Comparison of ENCODE assay signal across 13 cellular contexts in genomic region chr7:132328760-132329159, GRCh38.
DNase-seq lines count a peak whose midpoint lies in the region; ATAC-seq, FAIRE-seq and TF ChIP-seq lines count a peak whose summit lies in the region.
"Had no signal": no experiment of that assay in that cellular context is flagged by ENCODE, and none has a peak within 500 bp of the region (broad histone marks: within the 10 kb centered on the region; RNA-seq: fewer than 3 reads in every experiment).

No MANE protein-coding gene starts in this region.

- no peaks in the 10 kb centered on the region for H3K27me3 ChIP-seq in cardiac muscle cell
- H3K27me3 ChIP-seq in right cardiac atrium (ENCODE audit: control insufficient read depth, insufficient read depth): no peaks in the 10 kb centered on the region
- H3K27me3 ChIP-seq in Karpas-422 (ENCODE audit: low read length): no peaks in the 10 kb centered on the region
- peaks cover 10 to 44% of the 10 kb centered on the region in 2 experiments for H3K27me3 ChIP-seq in K562 (ENCODE audit: control insufficient read depth in 2 of 2, insufficient read depth in 2 of 2, low read length in 2 of 2)
- H3K27me3 ChIP-seq: BLaER1 treated with 17β-estradiol and CSF1 and Interleukin-3, amounts not matched to agents 10 nM and 100 nM had no signal

- FAIRE-seq in K562 (lab: Jason Lieb, UNC): no peak
- FAIRE-seq: GM12878, H1 had no signal

- peaks cover 34% of the 10 kb centered on the region for H3K4me1 ChIP-seq in cardiac muscle cell (ENCODE audit: low read depth)
- peaks cover 13% of the 10 kb centered on the region for H3K4me1 ChIP-seq in right cardiac atrium (ENCODE audit: control insufficient read depth, insufficient read depth, low read length)
- no peaks in the 10 kb centered on the region for H3K4me1 ChIP-seq in Karpas-422 (ENCODE audit: low read length)
- H3K4me1 ChIP-seq in K562 (replicated peaks in 1 of 2; ENCODE audit: control insufficient read depth in 2 of 2, insufficient read depth in 2 of 2, low read length in 2 of 2): no peaks in the 10 kb centered on the region
- H3K4me1 ChIP-seq: BLaER1 treated with 17β-estradiol and CSF1 and Interleukin-3, amounts not matched to agents 10 nM and 100 nM had no signal

- peak overlapping the region; percentile 83 for H3K27ac ChIP-seq in cardiac muscle cell
- no peak overlapping the region for H3K27ac ChIP-seq in right cardiac atrium (ENCODE audit: low read length)
- H3K27ac ChIP-seq in Karpas-422 (ENCODE audit: low read length): no peak overlapping the region
- H3K27ac ChIP-seq in K562 (ENCODE audit: extremely low read depth, low read depth, low read length): no peak overlapping the region
- H3K27ac ChIP-seq: BLaER1 treated with 17β-estradiol and CSF1 and Interleukin-3, amounts not matched to agents 10 nM and 100 nM had no signal

- H4K20me1 ChIP-seq in Karpas-422 (ENCODE audit: insufficient read depth, low read depth, low read length) (no peaks in the 10 kb centered on the region), K562 (replicated peaks; ENCODE audit: control insufficient read depth, insufficient read depth, low read length) (no peaks in the 10 kb centered on the region; the same call in 1 of the 2 replicates)
- H4K20me1 ChIP-seq: BLaER1 treated with 17β-estradiol and CSF1 and Interleukin-3, amounts not matched to agents 10 nM and 100 nM had no signal

- no peaks in the 10 kb centered on the region for H3K79me2 ChIP-seq in Karpas-422 (ENCODE audit: low read length)
- no peaks in the 10 kb centered on the region for H3K79me2 ChIP-seq in K562 (ENCODE audit: control insufficient read depth, insufficient read depth, low read length)

- DNase-seq in cardiac muscle cell (ENCODE audit: low read depth in 1 of 2, low spot score in 1 of 2): no peak
- no peak for DNase-seq in right cardiac atrium
- DNase-seq in Karpas-422: peak; percentile 1
- no peak for DNase-seq in K562 (ENCODE audit: extremely low read depth in 1 of 4, low spot score in 3 of 4)
- DNase-seq in GF-D8 (lab: John Stamatoyannopoulos, UW): no peak
- DNase-seq: Calu3; CD8-positive, alpha-beta T cell; DMS79 treated with DMSO at 0.1 percent for 48 hours; H9 had no signal

- H3K9me1 ChIP-seq in K562 (ENCODE audit: control insufficient read depth, insufficient read depth, low read length): peaks cover 3% of the 10 kb centered on the region

- in situ Hi-C loops in K562 (cut with MboI): no loop called here

- H3K9me3 ChIP-seq in cardiac muscle cell (ENCODE audit: low read depth) (no peaks in the 10 kb centered on the region), right cardiac atrium (ENCODE audit: control insufficient read depth, low read length) (no peaks in the 10 kb centered on the region), Karpas-422 (ENCODE audit: low read length) (no peaks in the 10 kb centered on the region), K562 (replicated peaks; ENCODE audit: control insufficient read depth, insufficient read depth, low read depth, low read length) (no peaks in the 10 kb centered on the region)
- H3K9me3 ChIP-seq: BLaER1 treated with 17β-estradiol and CSF1 and Interleukin-3, amounts not matched to agents 10 nM and 100 nM had no signal

- TF ChIP-seq RAD21 in K562 (CRISPR knock-in tag; conservative IDR thresholded peaks at IDR 0.05 in 1 of 2, IDR thresholded peaks at IDR 0.05 in 1 of 2): no peak

- H2AFZ ChIP-seq in Karpas-422 (ENCODE audit: low read length) (no peak overlapping the region), K562 (ENCODE audit: low read depth, low read length) (no peak overlapping the region)

- H3K4me2 ChIP-seq in Karpas-422 (ENCODE audit: low read depth, low read length, poor library complexity, severe bottlenecking) (no peak overlapping the region), K562 (ENCODE audit: insufficient read depth, low read length) (no peak overlapping the region)

- H3K9me2 ChIP-seq in Karpas-422 (replicated peaks; ENCODE audit: insufficient read depth, low read length): no peaks in the 10 kb centered on the region

- ATAC-seq in right cardiac atrium: no peak
- ATAC-seq in K562: no peak
- no peak for ATAC-seq in HG03175 (IDR thresholded peaks at IDR 0.05; ENCODE audit: unreplicated experiment)
- ATAC-seq: CD8-positive, alpha-beta T cell; GM12878 had no signal

- BruUV-seq in K562 (replicated peaks; lab: Mats Ljungman, UMichigan): no TSS peak

- no peak for TF ChIP-seq POLR2A in K562 (conservative IDR thresholded peaks at IDR 0.05)

- 82% methylated on average over 5 of the region's 5 CpGs for WGBS in right cardiac atrium
- 3% methylated on average over 5 of the region's 5 CpGs for WGBS in K562 (ENCODE audit: insufficient coverage, low coverage, missing lambda C conversion rate)

- intact Hi-C loops in right cardiac atrium (cut with DNase I) (no loop called here), K562 (cut with micrococcal nuclease) (loop anchor here (10.0 kb wide), 1 partner anchor 634 kb away; no protein-coding TSS in a partner anchor)

- H3K4me3 ChIP-seq in cardiac muscle cell: no peak overlapping the region
- no peak overlapping the region for H3K4me3 ChIP-seq in right cardiac atrium (ENCODE audit: low read length)
- no peak overlapping the region for H3K4me3 ChIP-seq in Karpas-422 (ENCODE audit: low read length)
- no peak overlapping the region for H3K4me3 ChIP-seq in K562
- H3K4me3 ChIP-seq: BLaER1 treated with 17β-estradiol and CSF1 and Interleukin-3, amounts not matched to agents 10 nM and 100 nM; GM12878 had no signal

- CTCF ChIA-PET in K562 (lab: Yijun Ruan, JAX; ENCODE audit: low intra/inter-chr PET ratio): no interaction called here

- H3K36me3 ChIP-seq in cardiac muscle cell (no peaks in the 10 kb centered on the region), Karpas-422 (ENCODE audit: insufficient read depth, low read length) (no peaks in the 10 kb centered on the region), K562 (ENCODE audit: control insufficient read depth, insufficient read depth, low read length) (no peaks in the 10 kb centered on the region)
- H3K36me3 ChIP-seq: BLaER1 treated with 17β-estradiol and CSF1 and Interleukin-3, amounts not matched to agents 10 nM and 100 nM had no signal

- H3K9ac ChIP-seq in Karpas-422 (ENCODE audit: low read length): no peak overlapping the region
- H3K9ac ChIP-seq in K562 (ENCODE audit: insufficient read depth in 1 of 2, low read depth in 2 of 2, low read length in 2 of 2): no peak overlapping the region; a peak in 1 of 4 replicates
- H3K9ac ChIP-seq: BLaER1 treated with 17β-estradiol and CSF1 and Interleukin-3, amounts not matched to agents 10 nM and 100 nM had no signal

- TF ChIP-seq EP300 in K562 (IDR thresholded peaks at IDR 0.05; ENCODE audit: low read length): no peak

- no peak for TF ChIP-seq CTCF in cardiac muscle cell (IDR thresholded peaks at IDR 0.05; ENCODE audit: low read depth, low read length)
- TF ChIP-seq CTCF in K562 (IDR thresholded peaks at IDR 0.05 in 2 of 3, conservative IDR thresholded peaks at IDR 0.05 in 1 of 3; ENCODE audit: insufficient read depth in 2 of 3, low read depth in 1 of 3, low read length in 3 of 3): no peak

- POLR2A ChIA-PET in K562 (lab: Yijun Ruan, JAX): interaction anchor here (1.3 kb wide), 1 partner anchor 18 kb away, joined by 5 read pairs; no protein-coding TSS in a partner anchor
